In genomic region chr16:84952335-84953050, GRCh38 we compare ENCODE assay signal across 1 cellular context.
TF ChIP-seq lines count a peak whose summit lies in the region.

No MANE protein-coding gene starts in this region.

TF ChIP-seq in K562, 482 proteins besides CTCF, POLR2A, EP300 and RAD21 (continued from another document and continues in another):
- TF ChIP-seq ZNF518B (CRISPR knock-in tag; IDR thresholded peaks at IDR 0.05) (no peak), ZC3H4 (CRISPR knock-in tag; IDR thresholded peaks at IDR 0.05; ENCODE audit: borderline replicate concordance) (no peak), KAT8 (IDR thresholded peaks at IDR 0.05; ENCODE audit: low read depth) (no peak), SMC3 (conservative IDR thresholded peaks at IDR 0.05; ENCODE audit: insufficient read depth, low read depth, low read length) (peak; percentile 79), NEUROD1 (IDR thresholded peaks at IDR 0.05; ENCODE audit: borderline replicate concordance, low read depth, low read length, partially characterized antibody) (peak; percentile 86), HDAC3 (IDR thresholded peaks at IDR 0.05; ENCODE audit: borderline replicate concordance, partially characterized antibody) (peak; percentile 95), ZNF778 (CRISPR knock-in tag; IDR thresholded peaks at IDR 0.05) (no peak), HDAC2 (IDR thresholded peaks at IDR 0.05) (peak; percentile 98), CBFB (CRISPR knock-in tag; IDR thresholded peaks at IDR 0.05) (no peak; the same call in 1 of the 2 replicates), ELK3 (CRISPR knock-in tag; IDR thresholded peaks at IDR 0.05) (no peak), OTX1 (CRISPR knock-in tag; IDR thresholded peaks at IDR 0.05) (no peak), RBM17 (IDR thresholded peaks at IDR 0.05; ENCODE audit: borderline replicate concordance, low read depth, low read length) (no peak), TAF15 (IDR thresholded peaks at IDR 0.05; ENCODE audit: low read depth, low read length) (no peak), ZNF239 (CRISPR knock-in tag; IDR thresholded peaks at IDR 0.05) (no peak; the same call in 1 of the 2 replicates), HMGN3 (IDR thresholded peaks at IDR 0.05; ENCODE audit: borderline replicate concordance, extremely low read depth, insufficient read length, low read depth, low read length) (peak; percentile 96), MEIS2 (IDR thresholded peaks at IDR 0.05; ENCODE audit: partially characterized antibody) (peak; percentile 77), SIX5 (IDR thresholded peaks at IDR 0.05; ENCODE audit: borderline replicate concordance in 1 of 2, insufficient read depth in 1 of 2, low read depth in 1 of 2, low read length in 2 of 2) (no peak), MYC (IDR thresholded peaks at IDR 0.05; ENCODE audit: low read depth, low read length) (peak; percentile 83), MYC (CRISPR knock-in tag; IDR thresholded peaks at IDR 0.05; ENCODE audit: borderline replicate concordance, low read depth) (no peak), MCM3 (IDR thresholded peaks at IDR 0.05) (no peak), PHF20 (IDR thresholded peaks at IDR 0.05; ENCODE audit: partially characterized antibody) (peak; percentile 40), SMAD4 (CRISPR knock-in tag; conservative IDR thresholded peaks at IDR 0.05) (peak; percentile 100), NR2C2 (CRISPR knock-in tag; IDR thresholded peaks at IDR 0.05) (no peak), NR2C2 (tag; IDR thresholded peaks at IDR 0.05) (peak; percentile 75), CREM (IDR thresholded peaks at IDR 0.05; ENCODE audit: low read depth) (peak; percentile 68), ARID1B (IDR thresholded peaks at IDR 0.05) (peak; percentile 98), RHOXF2B (CRISPR knock-in tag; conservative IDR thresholded peaks at IDR 0.05) (peak; percentile 85), HDAC8 (tag; IDR thresholded peaks at IDR 0.05) (no peak), ZC3H8 (IDR thresholded peaks at IDR 0.05) (no peak), ZNF785 (CRISPR knock-in tag; IDR thresholded peaks at IDR 0.05) (no peak), TAL1 (IDR thresholded peaks at IDR 0.05) (peak; percentile 95), SMARCA4 (IDR thresholded peaks at IDR 0.05) (peak; percentile 95), RBFOX2 (IDR thresholded peaks at IDR 0.05; ENCODE audit: low read depth, low read length) (peak; percentile 55), ZKSCAN8 (CRISPR knock-in tag; IDR thresholded peaks at IDR 0.05) (peak; percentile 86; the same call in 1 of the 2 replicates), DPF2 (IDR thresholded peaks at IDR 0.05) (peak; percentile 95), CBX2 (IDR thresholded peaks at IDR 0.05; ENCODE audit: insufficient read depth, low read length, poor library complexity, severe bottlenecking) (no peak), POLR2AphosphoS5 (IDR thresholded peaks at IDR 0.05; ENCODE audit: control insufficient read depth, insufficient read depth, low read depth, low read length) (peak; percentile 95), TRIM24 (IDR thresholded peaks at IDR 0.05) (peak; percentile 94), SRSF3 (IDR thresholded peaks at IDR 0.05; ENCODE audit: insufficient read depth, low read length) (no peak), CREB1 (IDR thresholded peaks at IDR 0.05) (peak; percentile 57), CREB1 (CRISPR knock-in tag; IDR thresholded peaks at IDR 0.05) (peak; percentile 48; the same call in 1 of the 2 replicates), ZNF212 (CRISPR knock-in tag; IDR thresholded peaks at IDR 0.05) (peak; percentile 70; the same call in 1 of the 2 replicates), RBM39 (optimal IDR thresholded peaks at IDR 0.05; ENCODE audit: low read depth, low read length) (peak; percentile 34), ZNF79 (CRISPR knock-in tag; IDR thresholded peaks at IDR 0.05; ENCODE audit: low read depth) (no peak), BRF1 (IDR thresholded peaks at IDR 0.05; ENCODE audit: borderline replicate concordance, extremely low read depth, insufficient read length) (no peak), STAT5A (IDR thresholded peaks at IDR 0.05; ENCODE audit: borderline replicate concordance, low read length) (peak; percentile 82), TBL1XR1 (IDR thresholded peaks at IDR 0.05; ENCODE audit: low read length in 2 of 2) (peak; percentile 81 to 94), JUN (IDR thresholded peaks at IDR 0.05; ENCODE audit: borderline replicate concordance, low read depth, low read length) (peak; percentile 50; the same call in 1 of the 2 replicates), JUN (CRISPR knock-in tag; IDR thresholded peaks at IDR 0.05; ENCODE audit: borderline replicate concordance) (no peak), MXD1 (CRISPR knock-in tag; IDR thresholded peaks at IDR 0.05; ENCODE audit: borderline replicate concordance, poor library complexity, severe bottlenecking) (no peak), PHF8 (IDR thresholded peaks at IDR 0.05; ENCODE audit: borderline replicate concordance, low read length) (no peak), ZNF592 (IDR thresholded peaks at IDR 0.05) (no peak), GTF2A2 (tag; IDR thresholded peaks at IDR 0.05) (no peak), CAMTA2 (CRISPR knock-in tag; conservative IDR thresholded peaks at IDR 0.05) (no peak), MECOM (CRISPR knock-in tag; IDR thresholded peaks at IDR 0.05) (no peak), MXI1 (IDR thresholded peaks at IDR 0.05; ENCODE audit: low read depth, low read length) (peak; percentile 70), ZKSCAN1 (IDR thresholded peaks at IDR 0.05; ENCODE audit: low read depth, low read length) (peak; percentile 11; the same call in 1 of the 2 replicates), ZFPM2 (CRISPR knock-in tag; IDR thresholded peaks at IDR 0.05) (no peak), FOXM1 (IDR thresholded peaks at IDR 0.05; ENCODE audit: low read depth) (peak; percentile 93), FOXM1 (CRISPR knock-in tag; IDR thresholded peaks at IDR 0.05; ENCODE audit: low read depth) (no peak), PHB (CRISPR knock-in tag; IDR thresholded peaks at IDR 0.05) (no peak)
- TF ChIP-seq, protein P1, sequence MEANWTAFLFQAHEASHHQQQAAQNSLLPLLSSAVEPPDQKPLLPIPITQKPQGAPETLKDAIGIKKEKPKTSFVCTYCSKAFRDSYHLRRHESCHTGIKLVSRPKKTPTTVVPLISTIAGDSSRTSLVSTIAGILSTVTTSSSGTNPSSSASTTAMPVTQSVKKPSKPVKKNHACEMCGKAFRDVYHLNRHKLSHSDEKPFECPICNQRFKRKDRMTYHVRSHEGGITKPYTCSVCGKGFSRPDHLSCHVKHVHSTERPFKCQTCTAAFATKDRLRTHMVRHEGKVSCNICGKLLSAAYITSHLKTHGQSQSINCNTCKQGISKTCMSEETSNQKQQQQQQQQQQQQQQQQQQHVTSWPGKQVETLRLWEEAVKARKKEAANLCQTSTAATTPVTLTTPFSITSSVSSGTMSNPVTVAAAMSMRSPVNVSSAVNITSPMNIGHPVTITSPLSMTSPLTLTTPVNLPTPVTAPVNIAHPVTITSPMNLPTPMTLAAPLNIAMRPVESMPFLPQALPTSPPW (CRISPR knock-in tag; IDR thresholded peaks at IDR 0.05), result peak; percentile 85
- TF ChIP-seq, protein P2, sequence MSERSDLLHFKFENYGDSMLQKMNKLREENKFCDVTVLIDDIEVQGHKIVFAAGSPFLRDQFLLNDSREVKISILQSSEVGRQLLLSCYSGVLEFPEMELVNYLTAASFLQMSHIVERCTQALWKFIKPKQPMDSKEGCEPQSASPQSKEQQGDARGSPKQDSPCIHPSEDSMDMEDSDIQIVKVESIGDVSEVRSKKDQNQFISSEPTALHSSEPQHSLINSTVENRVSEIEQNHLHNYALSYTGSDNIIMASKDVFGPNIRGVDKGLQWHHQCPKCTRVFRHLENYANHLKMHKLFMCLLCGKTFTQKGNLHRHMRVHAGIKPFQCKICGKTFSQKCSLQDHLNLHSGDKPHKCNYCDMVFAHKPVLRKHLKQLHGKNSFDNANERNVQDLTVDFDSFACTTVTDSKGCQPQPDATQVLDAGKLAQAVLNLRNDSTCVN (CRISPR knock-in tag; IDR thresholded peaks at IDR 0.05), result no peak
- TF ChIP-seq, protein P3, sequence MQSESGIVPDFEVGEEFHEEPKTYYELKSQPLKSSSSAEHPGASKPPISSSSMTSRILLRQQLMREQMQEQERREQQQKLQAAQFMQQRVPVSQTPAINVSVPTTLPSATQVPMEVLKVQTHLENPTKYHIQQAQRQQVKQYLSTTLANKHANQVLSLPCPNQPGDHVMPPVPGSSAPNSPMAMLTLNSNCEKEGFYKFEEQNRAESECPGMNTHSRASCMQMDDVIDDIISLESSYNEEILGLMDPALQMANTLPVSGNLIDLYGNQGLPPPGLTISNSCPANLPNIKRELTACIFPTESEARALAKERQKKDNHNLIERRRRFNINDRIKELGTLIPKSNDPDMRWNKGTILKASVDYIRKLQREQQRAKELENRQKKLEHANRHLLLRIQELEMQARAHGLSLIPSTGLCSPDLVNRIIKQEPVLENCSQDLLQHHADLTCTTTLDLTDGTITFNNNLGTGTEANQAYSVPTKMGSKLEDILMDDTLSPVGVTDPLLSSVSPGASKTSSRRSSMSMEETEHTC (IDR thresholded peaks at IDR 0.05), result peak; percentile 41; the same call in 1 of the 2 replicates
- TF ChIP-seq, protein P4, sequence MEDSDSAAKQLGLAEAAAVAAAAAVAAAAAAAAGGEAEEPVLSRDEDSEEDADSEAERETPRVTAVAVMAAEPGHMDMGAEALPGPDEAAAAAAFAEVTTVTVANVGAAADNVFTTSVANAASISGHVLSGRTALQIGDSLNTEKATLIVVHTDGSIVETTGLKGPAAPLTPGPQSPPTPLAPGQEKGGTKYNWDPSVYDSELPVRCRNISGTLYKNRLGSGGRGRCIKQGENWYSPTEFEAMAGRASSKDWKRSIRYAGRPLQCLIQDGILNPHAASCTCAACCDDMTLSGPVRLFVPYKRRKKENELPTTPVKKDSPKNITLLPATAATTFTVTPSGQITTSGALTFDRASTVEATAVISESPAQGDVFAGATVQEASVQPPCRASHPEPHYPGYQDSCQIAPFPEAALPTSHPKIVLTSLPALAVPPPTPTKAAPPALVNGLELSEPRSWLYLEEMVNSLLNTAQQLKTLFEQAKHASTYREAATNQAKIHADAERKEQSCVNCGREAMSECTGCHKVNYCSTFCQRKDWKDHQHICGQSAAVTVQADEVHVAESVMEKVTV (CRISPR knock-in tag; IDR thresholded peaks at IDR 0.05), result peak; percentile 77; the same call in 1 of the 2 replicates
